2 cellular contexts compared by ENCODE assay signal in genomic region chr2:15506231-15506819, GRCh38.
TF ChIP-seq lines count a peak whose summit lies in the region.

No MANE protein-coding gene starts in this region.

TF ChIP-seq in GM23338, 12 proteins besides CTCF, POLR2A, EP300 and RAD21 (continued from another document):
- TF ChIP-seq, protein P1, sequence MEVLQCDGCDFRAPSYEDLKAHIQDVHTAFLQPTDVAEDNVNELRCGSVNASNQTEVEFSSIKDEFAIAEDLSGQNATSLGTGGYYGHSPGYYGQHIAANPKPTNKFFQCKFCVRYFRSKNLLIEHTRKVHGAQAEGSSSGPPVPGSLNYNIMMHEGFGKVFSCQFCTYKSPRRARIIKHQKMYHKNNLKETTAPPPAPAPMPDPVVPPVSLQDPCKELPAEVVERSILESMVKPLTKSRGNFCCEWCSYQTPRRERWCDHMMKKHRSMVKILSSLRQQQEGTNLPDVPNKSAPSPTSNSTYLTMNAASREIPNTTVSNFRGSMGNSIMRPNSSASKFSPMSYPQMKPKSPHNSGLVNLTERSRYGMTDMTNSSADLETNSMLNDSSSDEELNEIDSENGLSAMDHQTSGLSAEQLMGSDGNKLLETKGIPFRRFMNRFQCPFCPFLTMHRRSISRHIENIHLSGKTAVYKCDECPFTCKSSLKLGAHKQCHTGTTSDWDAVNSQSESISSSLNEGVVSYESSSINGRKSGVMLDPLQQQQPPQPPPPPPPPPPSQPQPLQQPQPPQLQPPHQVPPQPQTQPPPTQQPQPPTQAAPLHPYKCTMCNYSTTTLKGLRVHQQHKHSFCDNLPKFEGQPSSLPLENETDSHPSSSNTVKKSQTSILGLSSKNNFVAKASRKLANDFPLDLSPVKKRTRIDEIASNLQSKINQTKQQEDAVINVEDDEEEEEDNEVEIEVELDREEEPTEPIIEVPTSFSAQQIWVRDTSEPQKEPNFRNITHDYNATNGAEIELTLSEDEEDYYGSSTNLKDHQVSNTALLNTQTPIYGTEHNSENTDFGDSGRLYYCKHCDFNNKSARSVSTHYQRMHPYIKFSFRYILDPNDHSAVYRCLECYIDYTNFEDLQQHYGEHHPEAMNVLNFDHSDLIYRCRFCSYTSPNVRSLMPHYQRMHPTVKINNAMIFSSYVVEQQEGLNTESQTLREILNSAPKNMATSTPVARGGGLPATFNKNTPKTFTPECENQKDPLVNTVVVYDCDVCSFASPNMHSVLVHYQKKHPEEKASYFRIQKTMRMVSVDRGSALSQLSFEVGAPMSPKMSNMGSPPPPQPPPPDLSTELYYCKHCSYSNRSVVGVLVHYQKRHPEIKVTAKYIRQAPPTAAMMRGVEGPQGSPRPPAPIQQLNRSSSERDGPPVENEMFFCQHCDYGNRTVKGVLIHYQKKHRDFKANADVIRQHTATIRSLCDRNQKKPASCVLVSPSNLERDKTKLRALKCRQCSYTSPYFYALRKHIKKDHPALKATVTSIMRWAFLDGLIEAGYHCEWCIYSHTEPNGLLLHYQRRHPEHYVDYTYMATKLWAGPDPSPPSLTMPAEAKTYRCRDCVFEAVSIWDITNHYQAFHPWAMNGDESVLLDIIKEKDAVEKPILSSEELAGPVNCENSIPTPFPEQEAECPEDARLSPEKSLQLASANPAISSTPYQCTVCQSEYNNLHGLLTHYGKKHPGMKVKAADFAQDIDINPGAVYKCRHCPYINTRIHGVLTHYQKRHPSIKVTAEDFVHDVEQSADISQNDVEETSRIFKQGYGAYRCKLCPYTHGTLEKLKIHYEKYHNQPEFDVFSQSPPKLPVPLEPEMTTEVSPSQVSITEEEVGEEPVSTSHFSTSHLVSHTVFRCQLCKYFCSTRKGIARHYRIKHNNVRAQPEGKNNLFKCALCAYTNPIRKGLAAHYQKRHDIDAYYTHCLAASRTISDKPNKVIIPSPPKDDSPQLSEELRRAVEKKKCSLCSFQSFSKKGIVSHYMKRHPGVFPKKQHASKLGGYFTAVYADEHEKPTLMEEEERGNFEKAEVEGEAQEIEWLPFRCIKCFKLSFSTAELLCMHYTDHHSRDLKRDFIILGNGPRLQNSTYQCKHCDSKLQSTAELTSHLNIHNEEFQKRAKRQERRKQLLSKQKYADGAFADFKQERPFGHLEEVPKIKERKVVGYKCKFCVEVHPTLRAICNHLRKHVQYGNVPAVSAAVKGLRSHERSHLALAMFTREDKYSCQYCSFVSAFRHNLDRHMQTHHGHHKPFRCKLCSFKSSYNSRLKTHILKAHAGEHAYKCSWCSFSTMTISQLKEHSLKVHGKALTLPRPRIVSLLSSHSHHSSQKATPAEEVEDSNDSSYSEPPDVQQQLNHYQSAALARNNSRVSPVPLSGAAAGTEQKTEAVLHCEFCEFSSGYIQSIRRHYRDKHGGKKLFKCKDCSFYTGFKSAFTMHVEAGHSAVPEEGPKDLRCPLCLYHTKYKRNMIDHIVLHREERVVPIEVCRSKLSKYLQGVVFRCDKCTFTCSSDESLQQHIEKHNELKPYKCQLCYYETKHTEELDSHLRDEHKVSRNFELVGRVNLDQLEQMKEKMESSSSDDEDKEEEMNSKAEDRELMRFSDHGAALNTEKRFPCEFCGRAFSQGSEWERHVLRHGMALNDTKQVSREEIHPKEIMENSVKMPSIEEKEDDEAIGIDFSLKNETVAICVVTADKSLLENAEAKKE (CRISPR knock-in tag; IDR thresholded peaks at IDR 0.05): no peak
- TF ChIP-seq NANOG (IDR thresholded peaks at IDR 0.05; ENCODE audit: borderline replicate concordance) (no peak), EZH2phosphoT487 (IDR thresholded peaks at IDR 0.05; ENCODE audit: unreplicated experiment) (no peak), POLR2AphosphoS5 (IDR thresholded peaks at IDR 0.05; ENCODE audit: low read depth) (no peak), ZNF114 (CRISPR knock-in tag; IDR thresholded peaks at IDR 0.05) (no peak), ZNF331 (CRISPR knock-in tag; IDR thresholded peaks at IDR 0.05; ENCODE audit: low read depth) (no peak), STAT1 (IDR thresholded peaks at IDR 0.05; ENCODE audit: unreplicated experiment) (no peak), JUNB (IDR thresholded peaks at IDR 0.05; ENCODE audit: unreplicated experiment) (no peak), CREB1 (CRISPR knock-in tag; IDR thresholded peaks at IDR 0.05; ENCODE audit: low read depth) (no peak)
- TF ChIP-seq, protein P2, sequence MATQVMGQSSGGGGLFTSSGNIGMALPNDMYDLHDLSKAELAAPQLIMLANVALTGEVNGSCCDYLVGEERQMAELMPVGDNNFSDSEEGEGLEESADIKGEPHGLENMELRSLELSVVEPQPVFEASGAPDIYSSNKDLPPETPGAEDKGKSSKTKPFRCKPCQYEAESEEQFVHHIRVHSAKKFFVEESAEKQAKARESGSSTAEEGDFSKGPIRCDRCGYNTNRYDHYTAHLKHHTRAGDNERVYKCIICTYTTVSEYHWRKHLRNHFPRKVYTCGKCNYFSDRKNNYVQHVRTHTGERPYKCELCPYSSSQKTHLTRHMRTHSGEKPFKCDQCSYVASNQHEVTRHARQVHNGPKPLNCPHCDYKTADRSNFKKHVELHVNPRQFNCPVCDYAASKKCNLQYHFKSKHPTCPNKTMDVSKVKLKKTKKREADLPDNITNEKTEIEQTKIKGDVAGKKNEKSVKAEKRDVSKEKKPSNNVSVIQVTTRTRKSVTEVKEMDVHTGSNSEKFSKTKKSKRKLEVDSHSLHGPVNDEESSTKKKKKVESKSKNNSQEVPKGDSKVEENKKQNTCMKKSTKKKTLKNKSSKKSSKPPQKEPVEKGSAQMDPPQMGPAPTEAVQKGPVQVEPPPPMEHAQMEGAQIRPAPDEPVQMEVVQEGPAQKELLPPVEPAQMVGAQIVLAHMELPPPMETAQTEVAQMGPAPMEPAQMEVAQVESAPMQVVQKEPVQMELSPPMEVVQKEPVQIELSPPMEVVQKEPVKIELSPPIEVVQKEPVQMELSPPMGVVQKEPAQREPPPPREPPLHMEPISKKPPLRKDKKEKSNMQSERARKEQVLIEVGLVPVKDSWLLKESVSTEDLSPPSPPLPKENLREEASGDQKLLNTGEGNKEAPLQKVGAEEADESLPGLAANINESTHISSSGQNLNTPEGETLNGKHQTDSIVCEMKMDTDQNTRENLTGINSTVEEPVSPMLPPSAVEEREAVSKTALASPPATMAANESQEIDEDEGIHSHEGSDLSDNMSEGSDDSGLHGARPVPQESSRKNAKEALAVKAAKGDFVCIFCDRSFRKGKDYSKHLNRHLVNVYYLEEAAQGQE (IDR thresholded peaks at IDR 0.05; ENCODE audit: unreplicated experiment): no peak
TF ChIP-seq in GM23338: peak in this region for 0.

TF ChIP-seq in WTC11, 78 proteins besides CTCF, POLR2A, EP300 and RAD21 (continued from another document):
- TF ChIP-seq ESRRA (CRISPR knock-in tag; IDR thresholded peaks at IDR 0.05; ENCODE audit: borderline replicate concordance) (no peak), AFF4 (CRISPR knock-in tag; IDR thresholded peaks at IDR 0.05; ENCODE audit: borderline replicate concordance) (no peak), ZBTB43 (CRISPR knock-in tag; IDR thresholded peaks at IDR 0.05) (no peak), FOXP1 (CRISPR knock-in tag; IDR thresholded peaks at IDR 0.05; ENCODE audit: borderline replicate concordance) (no peak), GRHL2 (CRISPR knock-in tag; IDR thresholded peaks at IDR 0.05; ENCODE audit: insufficient replicate concordance, severe bottlenecking) (no peak), SP1 (CRISPR knock-in tag; conservative IDR thresholded peaks at IDR 0.05) (no peak), GABPB1 (CRISPR knock-in tag; IDR thresholded peaks at IDR 0.05) (no peak), EMX1 (CRISPR knock-in tag; IDR thresholded peaks at IDR 0.05) (no peak)
- TF ChIP-seq, protein P3, sequence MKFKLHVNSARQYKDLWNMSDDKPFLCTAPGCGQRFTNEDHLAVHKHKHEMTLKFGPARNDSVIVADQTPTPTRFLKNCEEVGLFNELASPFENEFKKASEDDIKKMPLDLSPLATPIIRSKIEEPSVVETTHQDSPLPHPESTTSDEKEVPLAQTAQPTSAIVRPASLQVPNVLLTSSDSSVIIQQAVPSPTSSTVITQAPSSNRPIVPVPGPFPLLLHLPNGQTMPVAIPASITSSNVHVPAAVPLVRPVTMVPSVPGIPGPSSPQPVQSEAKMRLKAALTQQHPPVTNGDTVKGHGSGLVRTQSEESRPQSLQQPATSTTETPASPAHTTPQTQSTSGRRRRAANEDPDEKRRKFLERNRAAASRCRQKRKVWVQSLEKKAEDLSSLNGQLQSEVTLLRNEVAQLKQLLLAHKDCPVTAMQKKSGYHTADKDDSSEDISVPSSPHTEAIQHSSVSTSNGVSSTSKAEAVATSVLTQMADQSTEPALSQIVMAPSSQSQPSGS (CRISPR knock-in tag; IDR thresholded peaks at IDR 0.05; ENCODE audit: borderline replicate concordance, low read depth): no peak
